ENCODE assay signal across 1 cellular context in the genomic region with DNA sequence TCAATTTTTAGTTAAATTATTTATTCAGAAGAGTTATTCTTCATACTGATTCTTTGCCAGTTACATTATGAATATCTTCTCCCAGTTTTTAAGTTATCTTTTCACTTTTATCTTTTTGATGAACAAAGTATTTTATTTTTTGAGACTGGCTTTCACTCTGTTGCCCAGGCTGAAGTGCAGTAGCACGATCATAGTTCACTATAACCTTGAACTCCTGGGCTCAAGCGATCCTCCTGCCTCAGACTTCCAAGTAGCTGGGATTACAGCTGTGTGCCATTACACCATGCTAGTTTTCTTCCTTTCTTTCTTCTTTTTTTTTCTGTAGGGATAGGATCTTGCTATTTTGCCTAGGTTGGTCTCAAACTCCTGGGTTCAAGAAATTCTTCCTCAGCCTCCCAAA.
TF ChIP-seq lines count a peak whose summit lies in the region.

No MANE protein-coding gene starts in this region.

TF ChIP-seq in liver, 16 proteins besides CTCF, POLR2A, EP300 and RAD21:
- TF ChIP-seq SP1 (IDR thresholded peaks at IDR 0.05) = no peak
- no peak for TF ChIP-seq NR2F2 (IDR thresholded peaks at IDR 0.05)
- no peak for TF ChIP-seq TAF1 (conservative IDR thresholded peaks at IDR 0.05)
- TF ChIP-seq HNF4A (conservative IDR thresholded peaks at IDR 0.05) = peak; percentile 22 to 57
- TF ChIP-seq, protein P1, sequence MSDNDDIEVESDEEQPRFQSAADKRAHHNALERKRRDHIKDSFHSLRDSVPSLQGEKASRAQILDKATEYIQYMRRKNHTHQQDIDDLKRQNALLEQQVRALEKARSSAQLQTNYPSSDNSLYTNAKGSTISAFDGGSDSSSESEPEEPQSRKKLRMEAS (IDR thresholded peaks at IDR 0.05) = no peak
